Comparison of ENCODE assay signal across 13 cellular contexts in genomic region chr16:81784042-81784785, GRCh38. TPM values are rescaled to one million over a fixed set of nuclear protein-coding genes. Genes with fewer than 3 reads are reported as not detected.
DNase-seq lines count a peak whose midpoint lies in the region; ATAC-seq, FAIRE-seq and TF ChIP-seq lines count a peak whose summit lies in the region.
"Had no signal": no experiment of that assay in that cellular context is flagged by ENCODE, and none has a peak within 500 bp of the region (broad histone marks: within the 10 kb centered on the region; RNA-seq: fewer than 3 reads in every experiment).

No MANE protein-coding gene starts in this region.

- H3K27me3 ChIP-seq in H7 (ENCODE audit: control insufficient read depth, insufficient read depth, low read length), result peaks cover 27% of the 10 kb centered on the region

- no peak for TF ChIP-seq CTCF in WTC11 (IDR thresholded peaks at IDR 0.05)

- H3K9me3 Mint-ChIP-seq in WTC11, result no peaks in the 10 kb centered on the region
- H3K9me3 Mint-ChIP-seq in natural killer cell treated with Interleukin-12 subunit alpha and Interleukin-12 subunit beta and Interleukin-15 and Interleukin-18, amount 100 ng/mL, for 72 hours, result no peaks in the 10 kb centered on the region
- no peaks in the 10 kb centered on the region for H3K9me3 Mint-ChIP-seq in activated CD4-positive, alpha-beta memory T cell treated with anti-CD3 and anti-CD28 coated beads, Interleukin-2, amount 10 ng/mL, durations not matched to agents 7 days and 5 days

- no peak for DNase-seq in GM12891 (ENCODE audit: insufficient read length, low spot score)
- no peak for DNase-seq in WTC11 (ENCODE audit: low spot score)
- DNase-seq in natural killer cell treated with Interleukin-12 subunit alpha and Interleukin-12 subunit beta and Interleukin-15 and Interleukin-18, amount 100 ng/mL, for 72 hours (ENCODE audit: low spot score), result no peak
- no peak for DNase-seq in cerebellar cortex (ENCODE audit: low spot score)
- no peak for DNase-seq in activated CD4-positive, alpha-beta memory T cell treated with anti-CD3 and anti-CD28 coated beads, Interleukin-2, amount 10 ng/mL, durations not matched to agents 7 days and 5 days
- no peak for DNase-seq in H7
- DNase-seq in kidney tubule cell (ENCODE audit: low spot score), result no peak
- DNase-seq: activated CD4-positive, alpha-beta T cell treated with anti-CD3 and anti-CD28 coated beads for 1 hour; activated T-cell treated with anti-CD3 and anti-CD28 coated beads, Interleukin-2, amount 50 U/mL, for 1 hour; aorta; IMR-90; NCI-H2081 treated with DMSO at 0.1 percent for 48 hours had no signal

- CTCF ChIA-PET in WTC11 (lab: Charles Lee), result no interaction called here
- CTCF ChIA-PET in activated CD4-positive, alpha-beta memory T cell treated with anti-CD3 and anti-CD28 coated beads, Interleukin-2, amount 10 ng/mL, durations not matched to agents 7 days and 5 days (lab: Charles Lee), result no interaction called here

- POLR2A ChIA-PET in WTC11 (lab: Charles Lee), result no interaction called here
- POLR2A ChIA-PET in activated CD4-positive, alpha-beta memory T cell treated with anti-CD3 and anti-CD28 coated beads, Interleukin-2, amount 10 ng/mL, durations not matched to agents 7 days and 5 days (lab: Charles Lee), result no interaction called here

- H3K27ac Mint-ChIP-seq in WTC11, result no peak overlapping the region
- H3K27ac Mint-ChIP-seq in natural killer cell treated with Interleukin-12 subunit alpha and Interleukin-12 subunit beta and Interleukin-15 and Interleukin-18, amount 100 ng/mL, for 72 hours, result peak overlapping the region; percentile 10 to 69
- no peak overlapping the region for H3K27ac Mint-ChIP-seq in activated CD4-positive, alpha-beta memory T cell treated with anti-CD3 and anti-CD28 coated beads, Interleukin-2, amount 10 ng/mL, durations not matched to agents 7 days and 5 days

- peaks cover 40% of the 10 kb centered on the region for H3K27me3 Mint-ChIP-seq in WTC11 (ENCODE audit: low read depth)
- H3K27me3 Mint-ChIP-seq in natural killer cell treated with Interleukin-12 subunit alpha and Interleukin-12 subunit beta and Interleukin-15 and Interleukin-18, amount 100 ng/mL, for 72 hours, result no peaks in the 10 kb centered on the region
- peaks cover 31% of the 10 kb centered on the region for H3K27me3 Mint-ChIP-seq in activated CD4-positive, alpha-beta memory T cell treated with anti-CD3 and anti-CD28 coated beads, Interleukin-2, amount 10 ng/mL, durations not matched to agents 7 days and 5 days

- ATAC-seq in HG03108 (IDR thresholded peaks at IDR 0.05; ENCODE audit: unreplicated experiment), result peak; percentile 30
- ATAC-seq in WTC11, result 0 out of 2 replicates have a peak, but pooled peaks have one; percentile 19
- no peak for ATAC-seq in natural killer cell treated with Interleukin-12 subunit alpha and Interleukin-12 subunit beta and Interleukin-15 and Interleukin-18, amount 100 ng/mL, for 72 hours

- H3K4me3 Mint-ChIP-seq in WTC11, result no peak overlapping the region
- no peak overlapping the region for H3K4me3 Mint-ChIP-seq in natural killer cell treated with Interleukin-12 subunit alpha and Interleukin-12 subunit beta and Interleukin-15 and Interleukin-18, amount 100 ng/mL, for 72 hours
- no peak overlapping the region for H3K4me3 Mint-ChIP-seq in activated CD4-positive, alpha-beta memory T cell treated with anti-CD3 and anti-CD28 coated beads, Interleukin-2, amount 10 ng/mL, durations not matched to agents 7 days and 5 days

- peak; percentile 58 for FAIRE-seq in GM12891 (lab: Jason Lieb, UNC)

- no peaks in the 10 kb centered on the region for H3K36me3 Mint-ChIP-seq in WTC11
- H3K36me3 Mint-ChIP-seq in natural killer cell treated with Interleukin-12 subunit alpha and Interleukin-12 subunit beta and Interleukin-15 and Interleukin-18, amount 100 ng/mL, for 72 hours, result no peaks in the 10 kb centered on the region
- H3K36me3 Mint-ChIP-seq in activated CD4-positive, alpha-beta memory T cell treated with anti-CD3 and anti-CD28 coated beads, Interleukin-2, amount 10 ng/mL, durations not matched to agents 7 days and 5 days (ENCODE audit: low read depth), result peaks cover 3% of the 10 kb centered on the region

- peaks cover 27% of the 10 kb centered on the region for H3K4me1 Mint-ChIP-seq in WTC11
- H3K4me1 Mint-ChIP-seq in natural killer cell treated with Interleukin-12 subunit alpha and Interleukin-12 subunit beta and Interleukin-15 and Interleukin-18, amount 100 ng/mL, for 72 hours (ENCODE audit: low read depth in 2 of 2), result peaks cover 46 to 51% of the 10 kb centered on the region in 2 donors
- H3K4me1 Mint-ChIP-seq in activated CD4-positive, alpha-beta memory T cell treated with anti-CD3 and anti-CD28 coated beads, Interleukin-2, amount 10 ng/mL, durations not matched to agents 7 days and 5 days, result peaks cover 8% of the 10 kb centered on the region

- no peak overlapping the region for H3K4me3 ChIP-seq in H7 (ENCODE audit: insufficient read depth, low read depth, low read length)

- TF ChIP-seq POLR2A in GM12891 (IDR thresholded peaks at IDR 0.05; ENCODE audit: low read depth, low read length), result no peak

- H3K36me3 ChIP-seq in H7 (replicated peaks; ENCODE audit: control insufficient read depth, insufficient read depth, low read length), result no peaks in the 10 kb centered on the region

TF ChIP-seq in GM12891, 5 proteins besides CTCF, POLR2A, EP300 and RAD21:
- TF ChIP-seq SPI1 (IDR thresholded peaks at IDR 0.05; ENCODE audit: low read depth, low read length), result no peak
- no peak for TF ChIP-seq PAX5 (IDR thresholded peaks at IDR 0.05; ENCODE audit: insufficient read depth, low read length, severe bottlenecking)
- no peak for TF ChIP-seq POU2F2 (IDR thresholded peaks at IDR 0.05; ENCODE audit: low read depth, low read length)
- no peak for TF ChIP-seq TAF1 (IDR thresholded peaks at IDR 0.05; ENCODE audit: low read depth, low read length)
- no peak for TF ChIP-seq POLR2AphosphoS5 (IDR thresholded peaks at IDR 0.05; ENCODE audit: low read depth, low read length)
TF ChIP-seq in GM12891: peak in this region for 0.

TF ChIP-seq in WTC11, 78 proteins besides CTCF, POLR2A, EP300 and RAD21:
- TF ChIP-seq NR3C1 (CRISPR knock-in tag; conservative IDR thresholded peaks at IDR 0.05; ENCODE audit: low read depth) (no peak), PREB (CRISPR knock-in tag; IDR thresholded peaks at IDR 0.05; ENCODE audit: borderline replicate concordance) (no peak), E2F5 (CRISPR knock-in tag; IDR thresholded peaks at IDR 0.05) (no peak), JAZF1 (CRISPR knock-in tag; IDR thresholded peaks at IDR 0.05) (no peak)
- TF ChIP-seq, protein P1, sequence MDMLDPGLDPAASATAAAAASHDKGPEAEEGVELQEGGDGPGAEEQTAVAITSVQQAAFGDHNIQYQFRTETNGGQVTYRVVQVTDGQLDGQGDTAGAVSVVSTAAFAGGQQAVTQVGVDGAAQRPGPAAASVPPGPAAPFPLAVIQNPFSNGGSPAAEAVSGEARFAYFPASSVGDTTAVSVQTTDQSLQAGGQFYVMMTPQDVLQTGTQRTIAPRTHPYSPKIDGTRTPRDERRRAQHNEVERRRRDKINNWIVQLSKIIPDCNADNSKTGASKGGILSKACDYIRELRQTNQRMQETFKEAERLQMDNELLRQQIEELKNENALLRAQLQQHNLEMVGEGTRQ (CRISPR knock-in tag; IDR thresholded peaks at IDR 0.05), result no peak

RNA-seq across cellular contexts. Expression of gene PLCG2, which starts 5.1 kb away (rescaled TPM):
- polyA plus RNA-seq in GM12891 (2012; ENCODE audit: low read depth, missing spikeins), result 139 TPM
- total RNA-seq in WTC11 (2021), result 7.0 to 8.7 TPM (median 8.6 TPM) in 3 replicates
- 100 to 1,000 TPM in 1 of 2 donors, 10 to 100 TPM in 1; 73.4 to 101 TPM for total RNA-seq in natural killer cell treated with Interleukin-12 subunit alpha and Interleukin-12 subunit beta and Interleukin-15 and Interleukin-18, amount 100 ng/mL, for 72 hours
- 10 to 100 TPM; 11.0 to 13.3 TPM for total RNA-seq in activated CD4-positive, alpha-beta memory T cell treated with anti-CD3 and anti-CD28 coated beads, Interleukin-2, amount 10 ng/mL, durations not matched to agents 7 days and 5 days
- total RNA-seq in H7 (2014; rRNA removed; shearing (Covaris generic)), result 2.5 and 2.7 TPM in 2 replicates

Comparison
In these comparisons a context has a peak if more than half of its experiments do, and no peak if none do; other contexts are left out.
1. ATAC-seq: peak in HG03108 (single experiment) and WTC11 (single experiment); none in natural killer cell treated with Interleukin-12 subunit alpha and Interleukin-12 subunit beta and Interleukin-15 and Interleukin-18, amount 100 ng/mL, for 72 hours (0 of 2).
2. H3K27ac Mint-ChIP-seq: peak in natural killer cell treated with Interleukin-12 subunit alpha and Interleukin-12 subunit beta and Interleukin-15 and Interleukin-18, amount 100 ng/mL, for 72 hours (2 of 2); none in WTC11 (single experiment) and activated CD4-positive, alpha-beta memory T cell treated with anti-CD3 and anti-CD28 coated beads, Interleukin-2, amount 10 ng/mL, durations not matched to agents 7 days and 5 days (single experiment).